In genomic region chr11:111933872-111934271, GRCh38 we compare ENCODE assay signal across 1 cellular context.
A peak's percentile ranks its signal among the peaks of the same experiment; 100 is the strongest.
TF ChIP-seq lines count a peak whose summit lies in the region.

No MANE protein-coding gene starts in this region.

TF ChIP-seq in K562, 482 proteins besides CTCF, POLR2A, EP300 and RAD21:
- TF ChIP-seq MAFG (tag; conservative IDR thresholded peaks at IDR 0.05) (no peak), MEF2A (IDR thresholded peaks at IDR 0.05; ENCODE audit: control insufficient read depth, low read depth, low read length) (no peak), CEBPG (CRISPR knock-in tag; IDR thresholded peaks at IDR 0.05) (no peak), CEBPG (tag; conservative IDR thresholded peaks at IDR 0.05 in 1 of 2, IDR thresholded peaks at IDR 0.05 in 1 of 2) (peak; percentile 15 to 32; a peak in 1 of 4 replicates)
